In the genomic region with DNA sequence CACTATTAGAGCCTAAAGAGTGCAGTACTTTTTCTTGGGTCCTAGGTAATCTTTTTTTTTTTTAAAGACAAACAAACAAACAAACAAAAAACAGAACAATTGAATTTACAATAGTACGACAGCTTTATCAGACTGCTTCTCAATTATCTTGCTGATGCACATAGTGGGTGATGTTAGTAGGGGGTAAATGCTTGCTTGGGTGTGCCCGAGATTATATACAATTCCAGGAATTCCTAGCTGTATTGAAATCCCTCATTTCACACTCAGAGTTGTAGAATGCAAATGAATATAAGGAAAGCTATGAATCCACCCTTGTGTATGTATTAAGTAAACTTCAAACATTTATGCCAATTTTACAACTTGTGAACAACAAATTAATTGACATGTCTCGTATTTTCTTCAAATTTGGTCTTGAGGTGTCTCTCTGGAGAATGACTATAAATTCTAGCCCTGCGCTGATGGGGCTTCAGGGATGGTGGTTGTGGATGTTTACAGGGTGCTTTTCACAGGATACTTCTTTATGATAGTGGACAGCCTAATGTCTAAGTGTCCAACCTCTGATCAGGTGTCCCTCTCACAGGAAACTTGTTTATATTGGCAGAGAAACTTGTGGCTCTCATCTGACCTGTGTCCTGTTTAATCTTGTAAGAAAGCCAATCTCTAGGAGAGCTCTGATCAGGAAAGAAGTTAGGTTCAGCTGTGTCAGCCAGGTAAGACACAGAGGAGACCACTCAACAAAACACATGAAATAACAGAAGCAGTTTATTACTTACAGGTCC, we compare ENCODE assay signal across 15 cellular contexts.
DNase-seq lines count a peak whose midpoint lies in the region; ATAC-seq and TF ChIP-seq lines count a peak whose summit lies in the region.
"Had no signal": no experiment of that assay in that cellular context is flagged by ENCODE, and none has a peak within 500 bp of the region (broad histone marks: within the 10 kb centered on the region; RNA-seq: fewer than 3 reads in every experiment).

No MANE protein-coding gene starts in this region.

- H3K36me3 ChIP-seq in GM23338 (ENCODE audit: insufficient read depth) (no peaks in the 10 kb centered on the region), testis (ENCODE audit: low read depth, missing control alignments) (no peaks in the 10 kb centered on the region), stomach (no peaks in the 10 kb centered on the region)

- WGBS in testis, 2 donors: 86 to 87% methylated on average over 4 of the region's 4 CpGs
- 68 to 87% (median 86%) methylated on average over 4 of the region's 4 CpGs for WGBS in stomach, 5 donors

- DNase-seq in GM23338 (ENCODE audit: low spot score) (no peak), NCI-H226 (peak; percentile 34), erythroblast (lab: John Stamatoyannopoulos, UW) (peak; percentile 51 to 56), testis (no peak), stomach (no peak), NCI-H1930 (lab: John Stamatoyannopoulos, UW) (no peak), COR-L47 (lab: John Stamatoyannopoulos, UW) (no peak)
- DNase-seq: C1 segment of cervical spinal cord, KBM-7, NCI-H1092, NCI-H446, NCI-H774, SHP77 treated with DMSO at 0.1 percent for 48 hours had no signal

- H3K9me3 Mint-ChIP-seq in GM23338: no peaks in the 10 kb centered on the region

- no peaks in the 10 kb centered on the region for H3K27me3 ChIP-seq in GM23338 (ENCODE audit: insufficient read depth)
- H3K27me3 ChIP-seq in testis: no peaks in the 10 kb centered on the region
- no peaks in the 10 kb centered on the region for H3K27me3 ChIP-seq in stomach

- peaks cover 100% of the 10 kb centered on the region for H3K79me2 ChIP-seq in GM23338 (replicated peaks; ENCODE audit: insufficient read depth)

- intact Hi-C loops in testis (cut with DNase I; ENCODE audit: low total_unique reads) (no loop called here), stomach (cut with DNase I; ENCODE audit: low total_unique reads) (no loop called here)

- H2AFZ ChIP-seq in GM23338: no peak overlapping the region

- TF ChIP-seq EP300 in stomach (IDR thresholded peaks at IDR 0.05): no peak

- TF ChIP-seq CTCF in GM23338 (conservative IDR thresholded peaks at IDR 0.05; ENCODE audit: low read depth in 2 of 2) (no peak), testis (IDR thresholded peaks at IDR 0.05) (no peak), stomach (IDR thresholded peaks at IDR 0.05) (no peak)

- TF ChIP-seq POLR2A in erythroblast (IDR thresholded peaks at IDR 0.05; ENCODE audit: low read length): no peak
- no peak for TF ChIP-seq POLR2A in testis (IDR thresholded peaks at IDR 0.05)
- TF ChIP-seq POLR2A in stomach (IDR thresholded peaks at IDR 0.05): no peak

- H3K4me3 ChIP-seq in GM23338 (peak overlapping the region; percentile 20; the same call in 1 of the 2 replicates), testis (no peak overlapping the region), stomach (no peak overlapping the region)
- H3K4me3 ChIP-seq: GM12878 had no signal

- no peaks in the 10 kb centered on the region for H3K9me2 ChIP-seq in GM23338 (ENCODE audit: insufficient read depth)

- H3F3A ChIP-seq in GM23338 (replicated peaks; ENCODE audit: low read depth): no peaks in the 10 kb centered on the region

- peak; percentile 52 for ATAC-seq in GM23338
- ATAC-seq: HCT116 had no signal

- H3K4me2 ChIP-seq in GM23338: peak overlapping the region; percentile 54

- no peaks in the 10 kb centered on the region for H3K9me3 ChIP-seq in testis
- peaks cover 0 to 3% (median 0%) of the 10 kb centered on the region in 4 donors for H3K9me3 ChIP-seq in stomach

- H3K36me3 Mint-ChIP-seq in GM23338 (ENCODE audit: low read depth): peaks cover 15% of the 10 kb centered on the region; the same call in 2 of the 3 replicates

- H3K27me3 Mint-ChIP-seq in GM23338 (ENCODE audit: insufficient read depth, low read depth, poor library complexity): peaks cover 5% of the 10 kb centered on the region

- H3K4me1 Mint-ChIP-seq in GM23338: peaks cover 60% of the 10 kb centered on the region

- no peak overlapping the region; the same call in 1 of the 2 replicates for H3K27ac Mint-ChIP-seq in GM23338

- H3K4me1 ChIP-seq in GM23338 (ENCODE audit: insufficient read depth) (peaks cover 83% of the 10 kb centered on the region), testis (no peaks in the 10 kb centered on the region), stomach (peaks cover 0 to 15% (median 6%) of the 10 kb centered on the region in 4 donors)

- no peak overlapping the region for H3K4me3 Mint-ChIP-seq in GM23338

- H3K27ac ChIP-seq in GM23338 (ENCODE audit: low read depth) (peak overlapping the region; percentile 16; the same call in 1 of the 2 replicates), testis (peak overlapping the region; percentile 23 to 31), stomach (no peak overlapping the region)

- peaks cover 4% of the 10 kb centered on the region; the same call in 1 of the 2 replicates for H4K20me1 ChIP-seq in GM23338 (replicated peaks; ENCODE audit: insufficient read depth)

TF ChIP-seq in GM23338, 12 proteins besides CTCF, POLR2A, EP300 and RAD21:
- no peak for TF ChIP-seq EZH2phosphoT487 (IDR thresholded peaks at IDR 0.05; ENCODE audit: unreplicated experiment)
- TF ChIP-seq NANOG (IDR thresholded peaks at IDR 0.05; ENCODE audit: borderline replicate concordance): peak; percentile 50; the same call in 1 of the 2 replicates

Comparison
In these comparisons a context has a peak if more than half of its experiments do, and no peak if none do; other contexts are left out.
1. DNase-seq: peak in NCI-H226 (single experiment) and erythroblast (2 of 2); none in GM23338 (single experiment), testis (single experiment), stomach (single experiment), NCI-H1930 (0 of 2) and COR-L47 (single experiment).
2. H3K27ac ChIP-seq: peak in GM23338 (single experiment) and testis (2 of 2); none in stomach (0 of 5).